In the genomic region with DNA sequence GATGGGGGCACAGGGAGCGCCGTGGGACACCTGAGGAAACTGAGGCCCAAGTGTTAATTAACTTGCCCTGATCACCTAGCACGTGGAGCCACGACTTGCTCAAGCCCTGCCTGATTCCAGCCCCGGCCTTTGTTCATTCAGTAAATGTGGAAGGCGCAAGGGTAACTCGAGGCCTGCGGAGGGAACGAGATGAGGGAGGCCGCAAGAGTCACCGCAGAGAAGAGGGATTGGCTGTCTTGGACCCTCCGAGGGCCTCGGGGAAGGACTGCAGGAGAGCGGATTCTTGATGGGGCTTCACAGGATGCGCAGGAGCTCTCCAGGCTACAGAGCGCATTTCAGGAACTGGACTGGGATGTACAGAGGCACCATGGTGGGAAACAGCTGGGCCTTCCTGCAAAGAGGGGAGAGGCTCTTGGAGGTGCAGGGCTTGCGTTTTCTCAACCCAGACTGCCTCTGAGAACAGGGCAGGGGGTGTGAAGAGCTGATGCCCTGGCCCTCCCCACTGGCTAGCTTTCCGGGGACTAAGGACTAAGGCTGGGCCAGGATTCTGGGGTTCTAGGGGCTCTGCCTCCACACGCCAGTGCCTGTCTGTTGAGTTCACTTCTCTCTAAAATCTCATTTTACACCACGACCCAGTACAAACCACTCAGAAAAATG, we compare ENCODE assay signal across 1 cellular context.
TF ChIP-seq lines count a peak whose summit lies in the region.

No MANE protein-coding gene starts in this region.

TF ChIP-seq in HepG2, 621 proteins besides CTCF, POLR2A, EP300 and RAD21:
- no peak for TF ChIP-seq TBX3 (IDR thresholded peaks at IDR 0.05; ENCODE audit: borderline replicate concordance)
- TF ChIP-seq, protein P1, sequence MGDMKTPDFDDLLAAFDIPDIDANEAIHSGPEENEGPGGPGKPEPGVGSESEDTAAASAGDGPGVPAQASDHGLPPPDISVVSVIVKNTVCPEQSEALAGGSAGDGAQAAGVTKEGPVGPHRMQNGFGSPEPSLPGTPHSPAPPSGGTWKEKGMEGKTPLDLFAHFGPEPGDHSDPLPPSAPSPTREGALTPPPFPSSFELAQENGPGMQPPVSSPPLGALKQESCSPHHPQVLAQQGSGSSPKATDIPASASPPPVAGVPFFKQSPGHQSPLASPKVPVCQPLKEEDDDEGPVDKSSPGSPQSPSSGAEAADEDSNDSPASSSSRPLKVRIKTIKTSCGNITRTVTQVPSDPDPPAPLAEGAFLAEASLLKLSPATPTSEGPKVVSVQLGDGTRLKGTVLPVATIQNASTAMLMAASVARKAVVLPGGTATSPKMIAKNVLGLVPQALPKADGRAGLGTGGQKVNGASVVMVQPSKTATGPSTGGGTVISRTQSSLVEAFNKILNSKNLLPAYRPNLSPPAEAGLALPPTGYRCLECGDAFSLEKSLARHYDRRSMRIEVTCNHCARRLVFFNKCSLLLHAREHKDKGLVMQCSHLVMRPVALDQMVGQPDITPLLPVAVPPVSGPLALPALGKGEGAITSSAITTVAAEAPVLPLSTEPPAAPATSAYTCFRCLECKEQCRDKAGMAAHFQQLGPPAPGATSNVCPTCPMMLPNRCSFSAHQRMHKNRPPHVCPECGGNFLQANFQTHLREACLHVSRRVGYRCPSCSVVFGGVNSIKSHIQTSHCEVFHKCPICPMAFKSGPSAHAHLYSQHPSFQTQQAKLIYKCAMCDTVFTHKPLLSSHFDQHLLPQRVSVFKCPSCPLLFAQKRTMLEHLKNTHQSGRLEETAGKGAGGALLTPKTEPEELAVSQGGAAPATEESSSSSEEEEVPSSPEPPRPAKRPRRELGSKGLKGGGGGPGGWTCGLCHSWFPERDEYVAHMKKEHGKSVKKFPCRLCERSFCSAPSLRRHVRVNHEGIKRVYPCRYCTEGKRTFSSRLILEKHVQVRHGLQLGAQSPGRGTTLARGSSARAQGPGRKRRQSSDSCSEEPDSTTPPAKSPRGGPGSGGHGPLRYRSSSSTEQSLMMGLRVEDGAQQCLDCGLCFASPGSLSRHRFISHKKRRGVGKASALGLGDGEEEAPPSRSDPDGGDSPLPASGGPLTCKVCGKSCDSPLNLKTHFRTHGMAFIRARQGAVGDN (CRISPR knock-in tag; IDR thresholded peaks at IDR 0.05), result no peak
- TF ChIP-seq MEIS2 (CRISPR knock-in tag; IDR thresholded peaks at IDR 0.05), result no peak
